Comparison of ENCODE assay signal across 8 cellular contexts in the genomic region with DNA sequence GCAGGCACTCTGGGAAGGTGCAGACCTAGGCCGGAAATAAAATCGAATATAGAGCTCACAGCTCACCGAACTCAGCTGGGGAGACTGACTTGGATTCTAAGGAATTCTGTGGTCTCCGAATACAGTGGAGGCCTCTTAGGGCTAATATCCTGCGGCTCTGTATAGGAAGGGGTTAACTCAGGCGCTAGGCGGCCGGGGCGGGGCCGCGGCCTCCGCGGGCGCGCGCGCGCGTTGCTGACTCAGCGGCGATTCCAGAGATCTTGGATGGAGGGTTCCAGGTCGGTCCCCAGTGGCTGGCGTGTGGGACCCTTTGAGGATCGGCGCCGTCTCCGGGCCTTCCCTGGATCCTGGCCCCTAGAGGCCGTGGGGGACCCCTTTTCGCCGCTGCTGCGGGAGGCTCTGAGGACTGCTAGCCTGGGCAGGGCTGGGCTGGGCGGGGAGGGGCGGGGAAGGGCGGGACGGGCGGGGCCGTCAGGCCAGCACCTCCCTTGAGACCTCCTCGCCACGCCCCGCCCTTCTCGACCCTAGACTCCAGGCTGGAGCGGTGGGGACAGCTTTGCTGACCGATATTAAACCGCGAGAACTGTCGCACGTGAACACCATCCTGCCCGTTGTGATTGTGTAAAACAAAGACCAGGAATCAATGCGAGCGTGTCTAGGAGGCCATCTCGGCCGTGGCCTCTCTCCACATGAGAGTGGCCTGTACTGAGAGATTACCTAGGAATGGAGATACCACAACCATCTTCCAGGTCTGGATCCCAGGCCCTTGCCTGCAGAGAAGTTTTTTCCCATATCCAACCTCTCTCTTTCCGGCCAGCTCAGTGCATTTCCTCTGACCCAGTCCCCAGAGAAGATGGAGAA. TPM values are rescaled to one million over a fixed set of nuclear protein-coding genes. Genes with fewer than 3 reads are reported as not detected.
DNase-seq lines count a peak whose midpoint lies in the region; ATAC-seq and TF ChIP-seq lines count a peak whose summit lies in the region.

No MANE protein-coding gene starts in this region.

- no peak for TF ChIP-seq CTCF in GM13976 (IDR thresholded peaks at IDR 0.05; ENCODE audit: borderline replicate concordance, control extremely low read depth, extremely low read depth, insufficient read depth, missing control alignments)

- peak overlapping the region; percentile 73 for H3K4me3 Mint-ChIP-seq in activated CD8-positive, alpha-beta memory T cell treated with anti-CD3 and anti-CD28 coated beads, Interleukin-2, amount 10 ng/mL, durations not matched to agents 7 days and 5 days
- peak overlapping the region; percentile 81 to 83 for H3K4me3 Mint-ChIP-seq in effector memory CD8-positive, alpha-beta T cell

- H3K27ac Mint-ChIP-seq in activated CD8-positive, alpha-beta memory T cell treated with anti-CD3 and anti-CD28 coated beads, Interleukin-2, amount 10 ng/mL, durations not matched to agents 7 days and 5 days: peak overlapping the region; percentile 89
- H3K27ac Mint-ChIP-seq in effector memory CD8-positive, alpha-beta T cell: peak overlapping the region; percentile 35 to 44

- no peaks in the 10 kb centered on the region for H3K9me3 ChIP-seq in HUES48 (ENCODE audit: control insufficient read depth, insufficient read depth, low read length)

- H3K4me1 ChIP-seq in HUES48 (ENCODE audit: control insufficient read depth, insufficient read depth, low read length): peaks cover 45% of the 10 kb centered on the region

- in situ Hi-C loops in GM13976 (cut with MboI; ENCODE audit: low sequenced_read_pairs, unreplicated experiment): no loop called here

- peaks cover 1% of the 10 kb centered on the region; the same call in 1 of the 2 replicates for H3K36me3 ChIP-seq in HUES48 (ENCODE audit: control insufficient read depth, insufficient read depth, low read length)

- DNase-seq in GM13976 (ENCODE audit: low spot score): peak; percentile 90
- DNase-seq in NOMO-1 treated with DMSO at 0.1 percent for 48 hours (lab: John Stamatoyannopoulos, UW; ENCODE audit: unreplicated experiment): peak; percentile 96
- DNase-seq in activated CD8-positive, alpha-beta memory T cell treated with anti-CD3 and anti-CD28 coated beads, Interleukin-2, amount 10 ng/mL, durations not matched to agents 7 days and 5 days: peak; percentile 84
- DNase-seq in effector memory CD8-positive, alpha-beta T cell: peak; percentile 53 to 73 (median 59)
- peak; percentile 82 for DNase-seq in medulla oblongata (ENCODE audit: extremely low spot score)
- DNase-seq in stimulated activated CD4-positive, alpha-beta T cell treated with anti-CD3 and anti-CD28 coated beads, TNF-alpha, amount 100 ng/mL, for 48 hours (ENCODE audit: low read depth in 3 of 3): peak; percentile 57 to 65 (median 59)

- peak overlapping the region; percentile 71 for H3K4me3 ChIP-seq in HUES48 (ENCODE audit: low read depth, low read length)

- CTCF ChIA-PET in activated CD8-positive, alpha-beta memory T cell treated with anti-CD3 and anti-CD28 coated beads, Interleukin-2, amount 10 ng/mL, durations not matched to agents 7 days and 5 days (lab: Charles Lee): interaction anchor here (1.3 to 6.2 kb wide), 4 partner anchors 8 to 100 kb away, joined by 4 to 92 read pairs (median 14); a partner anchor contains a TSS

- peak overlapping the region; percentile 96 for H3K27ac ChIP-seq in HUES48 (ENCODE audit: low read depth, low read length)

- H3K27me3 Mint-ChIP-seq in activated CD8-positive, alpha-beta memory T cell treated with anti-CD3 and anti-CD28 coated beads, Interleukin-2, amount 10 ng/mL, durations not matched to agents 7 days and 5 days: peaks cover 49% of the 10 kb centered on the region
- H3K27me3 Mint-ChIP-seq in effector memory CD8-positive, alpha-beta T cell: peaks cover 40 to 71% of the 10 kb centered on the region in 2 donors

- H3K9ac ChIP-seq in HUES48 (ENCODE audit: low read depth, low read length): peak overlapping the region; percentile 80

- peak; percentile 32 for ATAC-seq in activated CD8-positive, alpha-beta memory T cell treated with anti-CD3 and anti-CD28 coated beads, Interleukin-2, amount 10 ng/mL, durations not matched to agents 7 days and 5 days
- ATAC-seq in effector memory CD8-positive, alpha-beta T cell (replicated peaks): peak; percentile 18
- ATAC-seq in GM19395 (IDR thresholded peaks at IDR 0.05; ENCODE audit: unreplicated experiment): no peak

- H3K9me3 Mint-ChIP-seq in activated CD8-positive, alpha-beta memory T cell treated with anti-CD3 and anti-CD28 coated beads, Interleukin-2, amount 10 ng/mL, durations not matched to agents 7 days and 5 days (ENCODE audit: low read depth): no peaks in the 10 kb centered on the region
- H3K9me3 Mint-ChIP-seq in effector memory CD8-positive, alpha-beta T cell: no peaks in the 10 kb centered on the region

- no peaks in the 10 kb centered on the region for H3K36me3 Mint-ChIP-seq in activated CD8-positive, alpha-beta memory T cell treated with anti-CD3 and anti-CD28 coated beads, Interleukin-2, amount 10 ng/mL, durations not matched to agents 7 days and 5 days
- peaks cover 12% of the 10 kb centered on the region for H3K36me3 Mint-ChIP-seq in effector memory CD8-positive, alpha-beta T cell (ENCODE audit: insufficient read depth)

- H3K27me3 ChIP-seq in HUES48 (ENCODE audit: control insufficient read depth, insufficient read depth, low read length): peaks cover 55% of the 10 kb centered on the region

- H3K4me1 Mint-ChIP-seq in activated CD8-positive, alpha-beta memory T cell treated with anti-CD3 and anti-CD28 coated beads, Interleukin-2, amount 10 ng/mL, durations not matched to agents 7 days and 5 days: peaks cover 67% of the 10 kb centered on the region
- H3K4me1 Mint-ChIP-seq in effector memory CD8-positive, alpha-beta T cell (ENCODE audit: low read depth in 2 of 2): peaks cover 47 to 48% of the 10 kb centered on the region in 2 donors

RNA-seq across cellular contexts. Expression of a gene that starts 1.4 kb away (rescaled TPM):
- total RNA-seq in activated CD8-positive, alpha-beta memory T cell treated with anti-CD3 and anti-CD28 coated beads, Interleukin-2, amount 10 ng/mL, durations not matched to agents 7 days and 5 days: 1 to 10 TPM; 1.3 to 1.4 TPM

RNA-seq across cellular contexts. Expression of a gene that starts 3.5 kb away (rescaled TPM):
- total RNA-seq in activated CD8-positive, alpha-beta memory T cell treated with anti-CD3 and anti-CD28 coated beads, Interleukin-2, amount 10 ng/mL, durations not matched to agents 7 days and 5 days: under 1 TPM in 1 of 2 experiments, not detected in 1; 0.45 TPM

RNA-seq across cellular contexts. Expression of a gene that starts 4.2 kb away (rescaled TPM):
- 1 to 10 TPM in 1 of 2 experiments, under 1 TPM in 1; 0.61 to 1.9 TPM for total RNA-seq in activated CD8-positive, alpha-beta memory T cell treated with anti-CD3 and anti-CD28 coated beads, Interleukin-2, amount 10 ng/mL, durations not matched to agents 7 days and 5 days

RNA-seq across cellular contexts. Expression of a gene that starts 19.1 kb away (rescaled TPM):
- 10 to 100 TPM; 13.5 to 14.6 TPM for total RNA-seq in activated CD8-positive, alpha-beta memory T cell treated with anti-CD3 and anti-CD28 coated beads, Interleukin-2, amount 10 ng/mL, durations not matched to agents 7 days and 5 days
